34 cellular contexts compared by ENCODE assay signal in genomic region chr3:132203889-132204596, GRCh38.
"Had no signal": no experiment of that assay in that cellular context is flagged by ENCODE, and none has a peak within 500 bp of the region (broad histone marks: within the 10 kb centered on the region; RNA-seq: fewer than 3 reads in every experiment).

No MANE protein-coding gene starts in this region.

- H3K9me3 ChIP-seq: MG63 had no signal

- H3K9ac ChIP-seq: KMS-11 had no signal

- DNase-seq: Karpas-422, Kasumi-1, MG63, MM.1S, MV-4-11, NCI-H1048, NCI-H1092, NCI-H1092 treated with DMSO at 0.1 percent for 48 hours, NCI-H1105, NCI-H1105 treated with DMSO at 0.1 percent for 48 hours, NCI-H1417, NCI-H1417 treated with DMSO at 0.1 percent for 48 hours, NCI-H1436, NCI-H1436 treated with DMSO at 0.1 percent for 48 hours, NCI-H146, NCI-H1694, NCI-H1694 treated with DMSO at 0.1 percent for 48 hours, NCI-H187, NCI-H187 treated with DMSO at 0.1 percent for 48 hours, NCI-H1930, NCI-H2029, NCI-H2029 treated with DMSO at 0.1 percent for 48 hours, NCI-H2081, NCI-H2081 treated with DMSO at 0.1 percent for 48 hours, NCI-H2107, NCI-H2171, NCI-H2171 treated with DMSO at 0.1 percent for 48 hours, NCI-H2227 treated with DMSO at 0.1 percent for 48 hours, NCI-H226, NCI-H345, NCI-H446, NCI-H446 treated with DMSO at 0.1 percent for 48 hours, NCI-H510A had no signal

- H3K4me3 ChIP-seq: MG63 had no signal

- H3K27ac ChIP-seq: KMS-11 had no signal

- H3K36me3 ChIP-seq: MG63 had no signal

- H3K27me3 ChIP-seq: MG63 had no signal
